Comparison of ENCODE assay signal across 7 cellular contexts in the genomic region with DNA sequence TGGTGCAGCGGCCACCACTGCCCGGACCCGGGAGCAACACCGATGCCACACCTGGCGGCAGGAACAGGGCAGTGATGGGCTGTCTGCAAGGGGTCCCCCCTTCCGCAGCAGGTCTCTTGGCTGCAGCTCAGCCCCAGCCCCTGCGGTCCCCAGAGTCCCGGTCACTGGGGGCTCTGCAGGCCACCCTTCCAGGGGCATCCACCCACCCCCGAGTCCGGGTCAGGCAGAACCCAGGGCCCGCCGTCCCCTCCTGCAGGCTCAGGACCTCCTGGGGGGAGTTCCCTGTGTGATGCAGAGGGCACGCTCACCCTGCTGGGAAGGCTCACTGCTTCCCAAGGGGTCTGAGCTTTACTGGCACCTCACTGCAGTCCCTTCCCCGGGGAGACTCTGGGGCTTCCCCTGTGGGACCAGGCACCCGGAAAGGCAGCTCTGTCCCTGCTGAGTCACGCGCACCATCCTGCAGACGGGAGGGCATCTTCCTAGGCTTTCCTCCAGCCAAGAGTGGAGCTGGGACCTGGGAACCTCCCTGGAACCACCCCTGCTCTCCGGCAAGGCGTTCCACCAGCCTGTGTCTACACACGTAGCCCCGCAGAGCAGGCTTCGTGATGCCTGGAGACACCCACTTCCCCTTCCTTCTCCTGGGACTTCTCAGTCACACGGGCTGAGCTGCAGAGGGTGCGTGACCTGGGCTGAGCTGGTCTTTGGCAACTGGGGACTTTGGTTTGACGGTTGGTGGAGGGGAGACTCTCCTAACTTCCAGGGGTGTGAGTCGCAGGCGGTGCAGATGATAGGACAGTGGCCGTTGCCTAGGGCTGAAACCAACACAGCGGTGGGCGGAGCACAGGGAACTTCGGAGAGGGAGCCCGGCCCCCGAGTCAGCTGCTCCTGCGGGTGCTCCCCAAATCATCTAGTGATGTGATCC. TPM values are rescaled to one million over a fixed set of nuclear protein-coding genes. Genes with fewer than 3 reads are reported as not detected.
DNase-seq lines count a peak whose midpoint lies in the region; ATAC-seq and TF ChIP-seq lines count a peak whose summit lies in the region.

No MANE protein-coding gene starts in this region.

- peak overlapping the region in 1 of 3 donors; percentile 69 for H3K27ac Mint-ChIP-seq in IgD-negative memory B cell

- peaks cover 4 to 5% of the 10 kb centered on the region in 2 donors for H3K4me1 ChIP-seq in gastrocnemius medialis

- H3K4me3 ChIP-seq in gastrocnemius medialis, result no peak overlapping the region

- TF ChIP-seq CTCF in gastrocnemius medialis (IDR thresholded peaks at IDR 0.05 in 4 of 5, conservative IDR thresholded peaks at IDR 0.05 in 1 of 5), result no peak

- no peak for TF ChIP-seq POLR2A in gastrocnemius medialis (IDR thresholded peaks at IDR 0.05)

- in situ Hi-C loops in gastrocnemius medialis (cut with MboI; ENCODE audit: low sequenced_read_pairs in 4 of 4), result no loop called here

- intact Hi-C loops in gastrocnemius medialis (cut with DNase I; ENCODE audit: low total_unique reads), result no loop called here

- H3K9me3 Mint-ChIP-seq in IgD-negative memory B cell, result peaks cover 0 to 2% (median 0%) of the 10 kb centered on the region in 3 donors

- H3K36me3 ChIP-seq in gastrocnemius medialis, result no peaks in the 10 kb centered on the region

- peak; percentile 30 for DNase-seq in GDM1 (lab: John Stamatoyannopoulos, UW)
- DNase-seq in UCSD-AML1 (lab: John Stamatoyannopoulos, UW; ENCODE audit: unreplicated experiment), result peak; percentile 64
- DNase-seq in kidney glomerular epithelial cell (lab: John Stamatoyannopoulos, UW), result peak; percentile 16
- no peak for DNase-seq in gastrocnemius medialis
- no peak for DNase-seq in COR-L47 (lab: John Stamatoyannopoulos, UW)

- H3K4me1 Mint-ChIP-seq in IgD-negative memory B cell, result peaks cover 0 to 10% (median 6%) of the 10 kb centered on the region in 3 donors

- H3K27ac ChIP-seq in gastrocnemius medialis, result no peak overlapping the region

- no peak for ATAC-seq in GM19395 (IDR thresholded peaks at IDR 0.05; ENCODE audit: unreplicated experiment)
- no peak for ATAC-seq in gastrocnemius medialis

- H3K4me3 Mint-ChIP-seq in IgD-negative memory B cell, result peak overlapping the region in 3 of 4 donors; percentile 83 to 99 (median 94)

- H3K9me3 ChIP-seq in gastrocnemius medialis, result no peaks in the 10 kb centered on the region

- peaks cover 5 to 18% (median 10%) of the 10 kb centered on the region in 3 donors for H3K27me3 ChIP-seq in gastrocnemius medialis

- H3K36me3 Mint-ChIP-seq in IgD-negative memory B cell, result no peaks in the 10 kb centered on the region

- peaks cover 18% of the 10 kb centered on the region for H3K27me3 Mint-ChIP-seq in IgD-negative memory B cell

RNA-seq across cellular contexts. Expression of gene SLC25A10, which starts 23.4 kb away (rescaled TPM):
- polyA plus RNA-seq in IgD-negative memory B cell, result 2.4 TPM
- total RNA-seq in gastrocnemius medialis, result 1 to 10 TPM; 3.4 to 9.3 (median 6.7) TPM

RNA-seq across cellular contexts. Expression of gene MRPL12, which starts 32.3 kb away (rescaled TPM):
- 63.7 TPM for polyA plus RNA-seq in IgD-negative memory B cell
- 100 to 1,000 TPM in 2 of 4 donors, 10 to 100 TPM in 2; 79.1 to 117 (median 94.1) TPM for total RNA-seq in gastrocnemius medialis

RNA-seq across cellular contexts. Expression of gene HGS, which starts 51.6 kb away (rescaled TPM):
- 37.6 TPM for polyA plus RNA-seq in IgD-negative memory B cell
- 100 to 1,000 TPM in 3 of 4 donors, 10 to 100 TPM in 1; 62.1 to 150 (median 113) TPM for total RNA-seq in gastrocnemius medialis

RNA-seq across cellular contexts. Expression of gene ARL16, which starts 51.8 kb away (rescaled TPM):
- 33.2 TPM for polyA plus RNA-seq in IgD-negative memory B cell
- total RNA-seq in gastrocnemius medialis, result 10 to 100 TPM; 12.9 to 23.6 (median 20.0) TPM

Comparison
In these comparisons a context has a peak if more than half of its experiments do, and no peak if none do; other contexts are left out.
1. DNase-seq: peak in GDM1 (single experiment), UCSD-AML1 (single experiment) and kidney glomerular epithelial cell (single experiment); none in gastrocnemius medialis (0 of 2) and COR-L47 (single experiment).